Comparison of ENCODE assay signal across 1 cellular context in the genomic region with DNA sequence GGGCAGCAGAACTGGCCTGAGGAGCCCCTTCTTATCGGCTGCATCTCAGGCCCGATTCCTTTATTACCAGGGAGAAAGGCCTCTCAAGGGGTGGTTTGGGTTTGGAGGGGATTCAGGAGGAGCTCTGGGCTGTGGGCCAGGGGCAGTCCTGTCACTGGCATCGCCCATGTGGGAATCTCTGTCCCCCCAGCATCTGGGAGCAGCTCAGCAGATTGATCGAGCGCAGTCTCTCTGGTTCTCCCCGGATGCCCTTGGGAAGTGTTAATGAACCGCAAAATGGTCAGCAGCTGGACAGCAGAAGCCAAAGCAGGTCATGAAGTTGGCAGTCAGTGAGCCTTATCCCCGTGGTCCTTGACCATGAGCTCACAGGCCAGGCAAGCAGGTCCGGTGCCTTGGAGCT.
TF ChIP-seq lines count a peak whose summit lies in the region.

No MANE protein-coding gene starts in this region.

TF ChIP-seq in PFSK-1, 5 proteins besides CTCF, POLR2A, EP300 and RAD21 (continued from another document):
- TF ChIP-seq, protein P1, sequence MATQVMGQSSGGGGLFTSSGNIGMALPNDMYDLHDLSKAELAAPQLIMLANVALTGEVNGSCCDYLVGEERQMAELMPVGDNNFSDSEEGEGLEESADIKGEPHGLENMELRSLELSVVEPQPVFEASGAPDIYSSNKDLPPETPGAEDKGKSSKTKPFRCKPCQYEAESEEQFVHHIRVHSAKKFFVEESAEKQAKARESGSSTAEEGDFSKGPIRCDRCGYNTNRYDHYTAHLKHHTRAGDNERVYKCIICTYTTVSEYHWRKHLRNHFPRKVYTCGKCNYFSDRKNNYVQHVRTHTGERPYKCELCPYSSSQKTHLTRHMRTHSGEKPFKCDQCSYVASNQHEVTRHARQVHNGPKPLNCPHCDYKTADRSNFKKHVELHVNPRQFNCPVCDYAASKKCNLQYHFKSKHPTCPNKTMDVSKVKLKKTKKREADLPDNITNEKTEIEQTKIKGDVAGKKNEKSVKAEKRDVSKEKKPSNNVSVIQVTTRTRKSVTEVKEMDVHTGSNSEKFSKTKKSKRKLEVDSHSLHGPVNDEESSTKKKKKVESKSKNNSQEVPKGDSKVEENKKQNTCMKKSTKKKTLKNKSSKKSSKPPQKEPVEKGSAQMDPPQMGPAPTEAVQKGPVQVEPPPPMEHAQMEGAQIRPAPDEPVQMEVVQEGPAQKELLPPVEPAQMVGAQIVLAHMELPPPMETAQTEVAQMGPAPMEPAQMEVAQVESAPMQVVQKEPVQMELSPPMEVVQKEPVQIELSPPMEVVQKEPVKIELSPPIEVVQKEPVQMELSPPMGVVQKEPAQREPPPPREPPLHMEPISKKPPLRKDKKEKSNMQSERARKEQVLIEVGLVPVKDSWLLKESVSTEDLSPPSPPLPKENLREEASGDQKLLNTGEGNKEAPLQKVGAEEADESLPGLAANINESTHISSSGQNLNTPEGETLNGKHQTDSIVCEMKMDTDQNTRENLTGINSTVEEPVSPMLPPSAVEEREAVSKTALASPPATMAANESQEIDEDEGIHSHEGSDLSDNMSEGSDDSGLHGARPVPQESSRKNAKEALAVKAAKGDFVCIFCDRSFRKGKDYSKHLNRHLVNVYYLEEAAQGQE (IDR thresholded peaks at IDR 0.05; ENCODE audit: insufficient read depth in 1 of 2, low read depth in 2 of 2, low read length in 2 of 2), result peak; percentile 78 to 85
- TF ChIP-seq TAF1 (IDR thresholded peaks at IDR 0.05; ENCODE audit: borderline replicate concordance, insufficient read depth, low read length), result no peak
TF ChIP-seq in PFSK-1: peak in this region for 1.
